In the genomic region with DNA sequence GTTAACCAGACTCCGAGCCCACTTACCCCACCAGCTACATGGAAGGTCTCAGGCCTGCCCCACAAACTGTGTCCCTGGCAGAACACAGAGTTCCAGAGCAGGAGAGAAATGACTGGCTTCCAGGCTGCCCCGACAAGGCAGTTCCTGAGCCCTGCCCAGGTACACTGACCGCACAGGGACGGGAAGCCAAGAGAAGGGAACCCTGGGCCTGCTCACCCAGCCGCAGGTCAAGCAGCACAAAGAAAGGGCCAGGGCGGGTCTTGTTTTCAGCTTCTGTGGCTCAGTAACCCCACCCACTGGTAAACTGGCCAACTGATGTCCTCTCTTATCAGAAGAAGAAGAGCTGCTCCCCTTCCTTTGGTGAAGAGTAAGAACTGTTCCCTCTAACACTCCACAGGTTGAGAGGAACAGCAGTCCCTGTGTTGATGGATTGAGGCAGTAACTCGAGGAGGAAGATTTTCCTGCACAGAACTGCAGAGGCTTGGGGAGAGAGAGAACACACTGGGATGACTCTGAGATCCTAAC, we compare ENCODE assay signal across 1 cellular context.
TF ChIP-seq lines count a peak whose summit lies in the region.

No MANE protein-coding gene starts in this region.

TF ChIP-seq in K562, 482 proteins besides CTCF, POLR2A, EP300 and RAD21 (continued from another document and continues in another):
- TF ChIP-seq, protein P1, sequence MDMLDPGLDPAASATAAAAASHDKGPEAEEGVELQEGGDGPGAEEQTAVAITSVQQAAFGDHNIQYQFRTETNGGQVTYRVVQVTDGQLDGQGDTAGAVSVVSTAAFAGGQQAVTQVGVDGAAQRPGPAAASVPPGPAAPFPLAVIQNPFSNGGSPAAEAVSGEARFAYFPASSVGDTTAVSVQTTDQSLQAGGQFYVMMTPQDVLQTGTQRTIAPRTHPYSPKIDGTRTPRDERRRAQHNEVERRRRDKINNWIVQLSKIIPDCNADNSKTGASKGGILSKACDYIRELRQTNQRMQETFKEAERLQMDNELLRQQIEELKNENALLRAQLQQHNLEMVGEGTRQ (CRISPR knock-in tag; IDR thresholded peaks at IDR 0.05) = no peak
- TF ChIP-seq BCL6 (CRISPR knock-in tag; IDR thresholded peaks at IDR 0.05) (no peak), SIN3B (IDR thresholded peaks at IDR 0.05; ENCODE audit: low read depth) (0 out of 2 replicates have a peak, but pooled peaks have one; percentile 13), ZNF583 (CRISPR knock-in tag; IDR thresholded peaks at IDR 0.05) (peak; percentile 63; the same call in 1 of the 2 replicates), KDM1A (IDR thresholded peaks at IDR 0.05) (no peak), STAT5B (CRISPR knock-in tag; IDR thresholded peaks at IDR 0.05) (no peak), RCOR1 (IDR thresholded peaks at IDR 0.05; ENCODE audit: borderline replicate concordance in 1 of 2, low read depth in 2 of 2, low read length in 2 of 2) (peak; percentile 29 to 86; a peak in 2 of 4 replicates), SRF (CRISPR knock-in tag; IDR thresholded peaks at IDR 0.05) (peak in 1 of 2 experiments; percentile 78; a peak in 1 of 4 replicates), BRD9 (IDR thresholded peaks at IDR 0.05; ENCODE audit: low read depth, partially characterized antibody) (peak; percentile 58), ZBTB2 (IDR thresholded peaks at IDR 0.05) (no peak), ZNF696 (CRISPR knock-in tag; conservative IDR thresholded peaks at IDR 0.05) (no peak), ERF (CRISPR knock-in tag; IDR thresholded peaks at IDR 0.05) (0 out of 2 replicates have a peak, but pooled peaks have one; percentile 37), NFATC3 (IDR thresholded peaks at IDR 0.05) (no peak), NEUROD1 (IDR thresholded peaks at IDR 0.05; ENCODE audit: borderline replicate concordance, low read depth, low read length, partially characterized antibody) (peak; percentile 10), TEAD2 (tag; IDR thresholded peaks at IDR 0.05) (no peak), ETV5 (CRISPR knock-in tag; IDR thresholded peaks at IDR 0.05; ENCODE audit: low read depth) (no peak), ZNF584 (CRISPR knock-in tag; IDR thresholded peaks at IDR 0.05; ENCODE audit: low read depth) (no peak), PHTF2 (CRISPR knock-in tag; IDR thresholded peaks at IDR 0.05) (no peak), OTX1 (CRISPR knock-in tag; IDR thresholded peaks at IDR 0.05) (peak; percentile 37; the same call in 1 of the 2 replicates), GABPA (tag; conservative IDR thresholded peaks at IDR 0.05; ENCODE audit: low read depth) (no peak), COPS2 (conservative IDR thresholded peaks at IDR 0.05) (no peak), SOX6 (IDR thresholded peaks at IDR 0.05) (peak; percentile 49; the same call in 1 of the 2 replicates), SRSF7 (optimal IDR thresholded peaks at IDR 0.05; ENCODE audit: low read depth, low read length) (no peak), MAFG (tag; conservative IDR thresholded peaks at IDR 0.05) (no peak), BRD4 (IDR thresholded peaks at IDR 0.05) (no peak), HNRNPL (IDR thresholded peaks at IDR 0.05; ENCODE audit: low read depth, low read length) (no peak), ZNF263 (CRISPR knock-in tag; IDR thresholded peaks at IDR 0.05; ENCODE audit: borderline replicate concordance) (peak; percentile 58; the same call in 1 of the 2 replicates), RAD51 (IDR thresholded peaks at IDR 0.05; ENCODE audit: borderline replicate concordance, low read depth) (no peak), ETS2 (tag; IDR thresholded peaks at IDR 0.05; ENCODE audit: borderline replicate concordance, poor library complexity, severe bottlenecking) (no peak), DEAF1 (CRISPR knock-in tag; IDR thresholded peaks at IDR 0.05) (peak; percentile 67; the same call in 1 of the 2 replicates), SETDB1 (IDR thresholded peaks at IDR 0.05; ENCODE audit: low read length) (no peak), FOXA3 (CRISPR knock-in tag; conservative IDR thresholded peaks at IDR 0.05 in 1 of 2, IDR thresholded peaks at IDR 0.05 in 1 of 2) (no peak), CBX5 (IDR thresholded peaks at IDR 0.05; ENCODE audit: borderline replicate concordance, low read depth) (no peak), ZNF778 (CRISPR knock-in tag; IDR thresholded peaks at IDR 0.05) (no peak), ZNF134 (CRISPR knock-in tag; conservative IDR thresholded peaks at IDR 0.05) (0 out of 2 replicates have a peak, but pooled peaks have one; percentile 5), ZBTB1 (CRISPR knock-in tag; IDR thresholded peaks at IDR 0.05; ENCODE audit: borderline replicate concordance, low read depth) (no peak), NONO (IDR thresholded peaks at IDR 0.05; ENCODE audit: low read depth in 2 of 2, low read length in 1 of 2) (peak in 1 of 2 experiments; percentile 39; a peak in 1 of 4 replicates), DNMT1 (IDR thresholded peaks at IDR 0.05) (no peak), RB1 (IDR thresholded peaks at IDR 0.05; ENCODE audit: low read depth) (peak; percentile 25; the same call in 1 of the 2 replicates), FUS (optimal IDR thresholded peaks at IDR 0.05; ENCODE audit: low read depth, low read length) (no peak), ELF2 (CRISPR knock-in tag; IDR thresholded peaks at IDR 0.05) (no peak)
- TF ChIP-seq, protein P2, sequence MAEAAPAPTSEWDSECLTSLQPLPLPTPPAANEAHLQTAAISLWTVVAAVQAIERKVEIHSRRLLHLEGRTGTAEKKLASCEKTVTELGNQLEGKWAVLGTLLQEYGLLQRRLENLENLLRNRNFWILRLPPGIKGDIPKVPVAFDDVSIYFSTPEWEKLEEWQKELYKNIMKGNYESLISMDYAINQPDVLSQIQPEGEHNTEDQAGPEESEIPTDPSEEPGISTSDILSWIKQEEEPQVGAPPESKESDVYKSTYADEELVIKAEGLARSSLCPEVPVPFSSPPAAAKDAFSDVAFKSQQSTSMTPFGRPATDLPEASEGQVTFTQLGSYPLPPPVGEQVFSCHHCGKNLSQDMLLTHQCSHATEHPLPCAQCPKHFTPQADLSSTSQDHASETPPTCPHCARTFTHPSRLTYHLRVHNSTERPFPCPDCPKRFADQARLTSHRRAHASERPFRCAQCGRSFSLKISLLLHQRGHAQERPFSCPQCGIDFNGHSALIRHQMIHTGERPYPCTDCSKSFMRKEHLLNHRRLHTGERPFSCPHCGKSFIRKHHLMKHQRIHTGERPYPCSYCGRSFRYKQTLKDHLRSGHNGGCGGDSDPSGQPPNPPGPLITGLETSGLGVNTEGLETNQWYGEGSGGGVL (CRISPR knock-in tag; IDR thresholded peaks at IDR 0.05) = no peak
- TF ChIP-seq, protein P3, sequence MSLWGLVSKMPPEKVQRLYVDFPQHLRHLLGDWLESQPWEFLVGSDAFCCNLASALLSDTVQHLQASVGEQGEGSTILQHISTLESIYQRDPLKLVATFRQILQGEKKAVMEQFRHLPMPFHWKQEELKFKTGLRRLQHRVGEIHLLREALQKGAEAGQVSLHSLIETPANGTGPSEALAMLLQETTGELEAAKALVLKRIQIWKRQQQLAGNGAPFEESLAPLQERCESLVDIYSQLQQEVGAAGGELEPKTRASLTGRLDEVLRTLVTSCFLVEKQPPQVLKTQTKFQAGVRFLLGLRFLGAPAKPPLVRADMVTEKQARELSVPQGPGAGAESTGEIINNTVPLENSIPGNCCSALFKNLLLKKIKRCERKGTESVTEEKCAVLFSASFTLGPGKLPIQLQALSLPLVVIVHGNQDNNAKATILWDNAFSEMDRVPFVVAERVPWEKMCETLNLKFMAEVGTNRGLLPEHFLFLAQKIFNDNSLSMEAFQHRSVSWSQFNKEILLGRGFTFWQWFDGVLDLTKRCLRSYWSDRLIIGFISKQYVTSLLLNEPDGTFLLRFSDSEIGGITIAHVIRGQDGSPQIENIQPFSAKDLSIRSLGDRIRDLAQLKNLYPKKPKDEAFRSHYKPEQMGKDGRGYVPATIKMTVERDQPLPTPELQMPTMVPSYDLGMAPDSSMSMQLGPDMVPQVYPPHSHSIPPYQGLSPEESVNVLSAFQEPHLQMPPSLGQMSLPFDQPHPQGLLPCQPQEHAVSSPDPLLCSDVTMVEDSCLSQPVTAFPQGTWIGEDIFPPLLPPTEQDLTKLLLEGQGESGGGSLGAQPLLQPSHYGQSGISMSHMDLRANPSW (CRISPR knock-in tag; IDR thresholded peaks at IDR 0.05) = no peak
- TF ChIP-seq, protein P4, sequence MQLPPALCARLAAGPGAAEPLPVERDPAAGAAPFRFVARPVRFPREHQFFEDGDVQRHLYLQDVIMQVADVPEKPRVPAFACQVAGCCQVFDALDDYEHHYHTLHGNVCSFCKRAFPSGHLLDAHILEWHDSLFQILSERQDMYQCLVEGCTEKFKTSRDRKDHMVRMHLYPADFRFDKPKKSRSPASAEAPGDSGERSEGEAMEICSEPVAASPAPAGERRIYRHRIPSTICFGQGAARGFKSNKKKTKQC (CRISPR knock-in tag; IDR thresholded peaks at IDR 0.05) = no peak
- TF ChIP-seq, protein P5, sequence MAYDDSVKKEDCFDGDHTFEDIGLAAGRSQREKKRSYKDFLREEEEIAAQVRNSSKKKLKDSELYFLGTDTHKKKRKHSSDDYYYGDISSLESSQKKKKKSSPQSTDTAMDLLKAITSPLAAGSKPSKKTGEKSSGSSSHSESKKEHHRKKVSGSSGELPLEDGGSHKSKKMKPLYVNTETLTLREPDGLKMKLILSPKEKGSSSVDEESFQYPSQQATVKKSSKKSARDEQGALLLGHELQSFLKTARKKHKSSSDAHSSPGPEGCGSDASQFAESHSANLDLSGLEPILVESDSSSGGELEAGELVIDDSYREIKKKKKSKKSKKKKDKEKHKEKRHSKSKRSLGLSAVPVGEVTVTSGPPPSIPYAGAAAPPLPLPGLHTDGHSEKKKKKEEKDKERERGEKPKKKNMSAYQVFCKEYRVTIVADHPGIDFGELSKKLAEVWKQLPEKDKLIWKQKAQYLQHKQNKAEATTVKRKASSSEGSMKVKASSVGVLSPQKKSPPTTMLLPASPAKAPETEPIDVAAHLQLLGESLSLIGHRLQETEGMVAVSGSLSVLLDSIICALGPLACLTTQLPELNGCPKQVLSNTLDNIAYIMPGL (CRISPR knock-in tag; IDR thresholded peaks at IDR 0.05) = no peak
